In genomic region chr2:108293850-108294249, GRCh38 we compare ENCODE assay signal across 38 cellular contexts. TPM values are rescaled to one million over a fixed set of nuclear protein-coding genes. Genes with fewer than 3 reads are reported as not detected.
"Had no signal": no experiment of that assay in that cellular context is flagged by ENCODE, and none has a peak within 500 bp of the region (broad histone marks: within the 10 kb centered on the region; RNA-seq: fewer than 3 reads in every experiment).

No MANE protein-coding gene starts in this region.

- H3K36me3 ChIP-seq: neutrophil, ovary, spleen, suprapubic skin, tibial artery, transverse colon, upper lobe of left lung, vagina had no signal

- H3K4me3 Mint-ChIP-seq: naive B cell; naive thymus-derived CD8-positive, alpha-beta T cell; natural killer cell treated with Interleukin-12 subunit alpha and Interleukin-12 subunit beta and Interleukin-15 and Interleukin-18, amount 100 ng/mL, for 72 hours; nephron progenitor cell; neural crest cell; stimulated activated memory B cell treated with anti-CD40 and anti-IgM and Interleukin-4, amounts not matched to agents 10 μg/mL and 1 μg/mL and 100 μg/mL, for 72 hours; stimulated activated naive CD8-positive, alpha-beta T cell treated with anti-CD3 and anti-CD28 coated beads, Interleukin-15, amount 100 ng/mL, for 72 hours had no signal

- H3K4me3 ChIP-seq: ovary, psoas muscle, skin epidermis, smooth muscle cell, spleen, suprapubic skin, testis, tibial artery, transverse colon, upper lobe of left lung, vagina had no signal

- H3K9me3 Mint-ChIP-seq: naive thymus-derived CD8-positive, alpha-beta T cell; natural killer cell treated with Interleukin-12 subunit alpha and Interleukin-12 subunit beta and Interleukin-15 and Interleukin-18, amount 100 ng/mL, for 72 hours; stimulated activated naive CD8-positive, alpha-beta T cell treated with anti-CD3 and anti-CD28 coated beads, Interleukin-15, amount 100 ng/mL, for 72 hours had no signal

- FAIRE-seq: urothelium cell line had no signal

- H3K4me1 Mint-ChIP-seq: naive B cell; stimulated activated memory B cell treated with anti-CD40 and anti-IgM and Interleukin-4, amounts not matched to agents 10 μg/mL and 1 μg/mL and 100 μg/mL, for 72 hours; stimulated activated naive CD8-positive, alpha-beta T cell treated with anti-CD3 and anti-CD28 coated beads, Interleukin-15, amount 100 ng/mL, for 72 hours had no signal

- DNase-seq: naive B cell; naive thymus-derived CD8-positive, alpha-beta T cell; nephron progenitor cell; nucleus accumbens; ovary; posterior cingulate gyrus; psoas muscle; right cardiac atrium; spleen; stimulated activated CD4-positive, alpha-beta T cell treated with anti-CD3 and anti-CD28 coated beads, Interleukin-12 subunit alpha, Interleukin-12 subunit beta, amount 100 ng/mL, for 4 hours; stimulated activated CD4-positive, alpha-beta T cell treated with anti-CD3 and anti-CD28 coated beads, Interleukin-1b, Interleukin-23, amount 100 ng/mL, for 48 hours; stimulated activated CD4-positive, alpha-beta T cell treated with anti-CD3 and anti-CD28 coated beads, Interleukin-4, amount 100 ng/mL, for 1 hour; stimulated activated CD4-positive, alpha-beta T cell treated with anti-CD3 and anti-CD28 coated beads, Interleukin-4, amount 100 ng/mL, for 4 hours; stimulated activated CD8-positive, alpha-beta memory T cell treated with anti-CD3 and anti-CD28 coated beads, Interleukin-4, amount 100 ng/mL, for 48 hours; stimulated activated naive CD4-positive, alpha-beta T cell; stimulated activated naive CD8-positive, alpha-beta T cell treated with anti-CD3 and anti-CD28 coated beads, Interleukin-15, amount 100 ng/mL, for 72 hours; stimulated activated naive CD8-positive, alpha-beta T cell treated with anti-CD3 and anti-CD28 coated beads, Interleukin-15, Interleukin-2, amounts not matched to agents 100 U/mL and 50 U/mL, for 24 hours; substantia nigra; testis; tibial artery; transverse colon; upper lobe of left lung had no signal

- H3K27me3 Mint-ChIP-seq: progenitor cell of endocrine pancreas; stimulated activated naive CD8-positive, alpha-beta T cell treated with anti-CD3 and anti-CD28 coated beads, Interleukin-15, amount 100 ng/mL, for 72 hours had no signal

- ATAC-seq: naive thymus-derived CD8-positive, alpha-beta T cell; natural killer cell treated with Interleukin-12 subunit alpha and Interleukin-12 subunit beta and Interleukin-15 and Interleukin-18, amount 100 ng/mL, for 72 hours; psoas muscle; right cardiac atrium; sciatic nerve; stimulated activated memory B cell treated with anti-CD40 and anti-IgM and Interleukin-4, amounts not matched to agents 10 μg/mL and 1 μg/mL and 100 μg/mL, for 72 hours; stimulated activated naive CD8-positive, alpha-beta T cell treated with anti-CD3 and anti-CD28 coated beads, Interleukin-15, amount 100 ng/mL, for 72 hours; stimulated activated naive CD8-positive, alpha-beta T cell treated with anti-CD3 and anti-CD28 coated beads, Interleukin-15, Interleukin-2, amounts not matched to agents 100 U/mL and 50 U/mL, for 24 hours had no signal

- H3K9ac ChIP-seq: parathyroid adenoma had no signal

- H3K27ac Mint-ChIP-seq: naive thymus-derived CD8-positive, alpha-beta T cell; natural killer cell treated with Interleukin-12 subunit alpha and Interleukin-12 subunit beta and Interleukin-15 and Interleukin-18, amount 100 ng/mL, for 72 hours; nephron progenitor cell; progenitor cell of endocrine pancreas; stimulated activated memory B cell treated with anti-CD40 and anti-IgM and Interleukin-4, amounts not matched to agents 10 μg/mL and 1 μg/mL and 100 μg/mL, for 72 hours; stimulated activated naive CD8-positive, alpha-beta T cell treated with anti-CD3 and anti-CD28 coated beads, Interleukin-15, amount 100 ng/mL, for 72 hours had no signal

- H3K79me2 ChIP-seq: parathyroid adenoma had no signal

- H3K36me3 Mint-ChIP-seq: naive B cell; naive thymus-derived CD8-positive, alpha-beta T cell; natural killer cell treated with Interleukin-12 subunit alpha and Interleukin-12 subunit beta and Interleukin-15 and Interleukin-18, amount 100 ng/mL, for 72 hours; stimulated activated memory B cell treated with anti-CD40 and anti-IgM and Interleukin-4, amounts not matched to agents 10 μg/mL and 1 μg/mL and 100 μg/mL, for 72 hours had no signal

- H3K9me3 ChIP-seq: neutrophil, ovary, psoas muscle, spleen, suprapubic skin, testis, transverse colon, upper lobe of left lung, vagina had no signal

- H3K27ac ChIP-seq: neutrophil, ovary, parathyroid adenoma, psoas muscle, skin epidermis, spleen, suprapubic skin, testis, tibial artery, transverse colon, upper lobe of left lung, vagina had no signal

- H3K4me2 ChIP-seq: smooth muscle cell had no signal

- H3K27me3 ChIP-seq: neutrophil, ovary, spleen, suprapubic skin, testis, tibial artery, transverse colon, upper lobe of left lung, vagina had no signal

- H2AFZ ChIP-seq: parathyroid adenoma had no signal

- H3K4me1 ChIP-seq: parathyroid adenoma, psoas muscle, spleen, suprapubic skin, testis, tibial artery, upper lobe of left lung, vagina had no signal

RNA-seq across cellular contexts. Expression of gene SULT1C2, which starts 5.2 kb away (rescaled TPM):
- total RNA-seq: naive thymus-derived CD8-positive, alpha-beta T cell; natural killer cell treated with Interleukin-12 subunit alpha and Interleukin-12 subunit beta and Interleukin-15 and Interleukin-18, amount 100 ng/mL, for 72 hours; smooth muscle cell; suprapubic skin; transverse colon; vagina had no signal
- polyA plus RNA-seq: naive thymus-derived CD8-positive, alpha-beta T cell; psoas muscle; smooth muscle cell had no signal

RNA-seq across cellular contexts. Expression of gene SULT1C3, which starts 54.1 kb away (rescaled TPM):
- total RNA-seq: naive thymus-derived CD8-positive, alpha-beta T cell; natural killer cell treated with Interleukin-12 subunit alpha and Interleukin-12 subunit beta and Interleukin-15 and Interleukin-18, amount 100 ng/mL, for 72 hours; neural crest cell; omental fat pad; ovary; progenitor cell of endocrine pancreas; psoas muscle; renal cortical epithelial cell; right cardiac atrium; sciatic nerve; smooth muscle cell; spleen; suprapubic skin; testis; transverse colon; upper lobe of left lung; ureter; vagina had no signal
- polyA plus RNA-seq: naive thymus-derived CD8-positive, alpha-beta T cell; ovary; psoas muscle; right cardiac atrium; smooth muscle cell; spleen; thymus had no signal
